ENCODE assay signal across 1 cellular context in the genomic region with DNA sequence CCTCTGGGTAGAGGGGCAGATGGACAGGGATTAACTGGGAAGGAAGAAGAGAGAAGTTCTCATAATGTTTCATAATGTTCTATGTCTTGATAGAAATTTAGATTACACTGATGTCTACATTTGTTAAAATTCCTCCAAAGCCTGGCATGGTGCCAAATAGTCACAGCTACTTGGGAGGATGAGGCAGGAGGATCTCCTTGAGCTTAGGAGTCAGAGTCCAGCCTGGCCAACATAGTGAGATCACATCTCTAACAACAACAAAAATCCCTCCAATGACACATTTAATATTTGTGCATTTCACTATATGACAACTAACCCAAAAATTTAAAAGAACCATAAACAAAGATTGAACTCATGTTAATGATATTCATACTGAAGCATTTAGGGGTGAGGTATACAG.
TF ChIP-seq lines count a peak whose summit lies in the region.

No MANE protein-coding gene starts in this region.

TF ChIP-seq in HepG2, 621 proteins besides CTCF, POLR2A, EP300 and RAD21:
- no peak for TF ChIP-seq ARNT2 (CRISPR knock-in tag; IDR thresholded peaks at IDR 0.05; ENCODE audit: low read depth)
- TF ChIP-seq RELA (CRISPR knock-in tag; IDR thresholded peaks at IDR 0.05) = no peak
- TF ChIP-seq ZNF496 (CRISPR knock-in tag; IDR thresholded peaks at IDR 0.05; ENCODE audit: insufficient replicate concordance) = no peak
- no peak for TF ChIP-seq ZBTB7A (CRISPR knock-in tag; IDR thresholded peaks at IDR 0.05)
- TF ChIP-seq MXD3 (CRISPR knock-in tag; IDR thresholded peaks at IDR 0.05) = no peak
- TF ChIP-seq YEATS4 (CRISPR knock-in tag; IDR thresholded peaks at IDR 0.05; ENCODE audit: borderline replicate concordance) = no peak
- peak; percentile 94 for TF ChIP-seq LCORL (IDR thresholded peaks at IDR 0.05)
- no peak for TF ChIP-seq LCORL (CRISPR knock-in tag; IDR thresholded peaks at IDR 0.05)
